Comparison of ENCODE assay signal across 12 cellular contexts in the genomic region with DNA sequence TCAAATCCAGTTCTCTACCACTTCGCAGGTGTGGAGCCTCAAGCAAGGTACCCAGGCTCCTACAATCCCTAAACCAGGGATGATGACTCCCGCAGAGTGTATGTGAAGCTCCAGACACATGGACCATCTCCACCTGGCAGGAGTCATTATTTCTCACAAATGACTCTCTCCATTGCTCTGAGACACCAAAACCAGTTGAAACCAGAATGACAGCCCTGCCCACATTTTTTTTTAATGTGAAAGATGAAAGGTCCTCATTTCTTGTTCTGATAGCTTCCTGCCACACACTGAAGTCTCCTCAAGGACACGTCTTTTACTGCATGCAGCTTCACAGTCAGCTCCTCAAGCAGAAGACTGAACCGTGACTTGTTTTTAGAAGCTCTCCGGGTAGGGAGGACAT.
A peak's percentile ranks its signal among the peaks of the same experiment; 100 is the strongest.
DNase-seq lines count a peak whose midpoint lies in the region; ATAC-seq and TF ChIP-seq lines count a peak whose summit lies in the region.
"Had no signal": no experiment of that assay in that cellular context is flagged by ENCODE, and none has a peak within 500 bp of the region (broad histone marks: within the 10 kb centered on the region; RNA-seq: fewer than 3 reads in every experiment).

No MANE protein-coding gene starts in this region.

- in situ Hi-C loops in KBM-7 (cut with MboI; ENCODE audit: low pct_unique_long_range_greater_than_20kb, low sequenced_read_pairs) = no loop called here

- peak; percentile 43 to 61 for ATAC-seq in naive thymus-derived CD8-positive, alpha-beta T cell
- ATAC-seq in GM21360 (IDR thresholded peaks at IDR 0.05; ENCODE audit: unreplicated experiment) (no peak), GM18502 (IDR thresholded peaks at IDR 0.05; ENCODE audit: poor library complexity, unreplicated experiment) (no peak), upper lobe of left lung (ENCODE audit: low FRiP score in 2 of 2) (no peak)

- TF ChIP-seq CTCF in upper lobe of left lung (IDR thresholded peaks at IDR 0.05) = no peak

- intact Hi-C loops in activated T-helper 1 cell treated with anti-CD3 and anti-CD28 coated beads, Interleukin-12 subunit alpha, Interleukin-12 subunit beta, Interleukin-2, Interleukin-4 antibody, amounts not matched to agents 30 ng/mL and 10 ng/mL and 1 ng/mL, durations not matched to agents 14 hours and 24 hours and 36 hours (cut with micrococcal nuclease) = no loop called here

- H3K27me3 Mint-ChIP-seq in activated T-helper 1 cell treated with anti-CD3 and anti-CD28 coated beads, Interleukin-12 subunit alpha, Interleukin-12 subunit beta, Interleukin-2, Interleukin-4 antibody, amounts not matched to agents 30 ng/mL and 10 ng/mL and 1 ng/mL, durations not matched to agents 14 hours and 24 hours and 36 hours (ENCODE audit: insufficient read depth) = no peaks in the 10 kb centered on the region
- no peaks in the 10 kb centered on the region for H3K27me3 Mint-ChIP-seq in naive thymus-derived CD8-positive, alpha-beta T cell

- peak overlapping the region; percentile 19 for H3K4me3 Mint-ChIP-seq in activated T-helper 1 cell treated with anti-CD3 and anti-CD28 coated beads, Interleukin-12 subunit alpha, Interleukin-12 subunit beta, Interleukin-2, Interleukin-4 antibody, amounts not matched to agents 30 ng/mL and 10 ng/mL and 1 ng/mL, durations not matched to agents 14 hours and 24 hours and 36 hours
- H3K4me3 Mint-ChIP-seq in naive thymus-derived CD8-positive, alpha-beta T cell = peak overlapping the region; percentile 58 to 76 (median 66)

- peaks cover 43% of the 10 kb centered on the region for H3K4me1 Mint-ChIP-seq in activated T-helper 1 cell treated with anti-CD3 and anti-CD28 coated beads, Interleukin-12 subunit alpha, Interleukin-12 subunit beta, Interleukin-2, Interleukin-4 antibody, amounts not matched to agents 30 ng/mL and 10 ng/mL and 1 ng/mL, durations not matched to agents 14 hours and 24 hours and 36 hours (ENCODE audit: low read depth)
- H3K4me1 Mint-ChIP-seq in naive thymus-derived CD8-positive, alpha-beta T cell = peaks cover 24 to 88% (median 63%) of the 10 kb centered on the region in 4 donors

- WGBS in upper lobe of left lung, 2 donors = 82% methylated on average over 5 of the region's 5 CpGs

- no peak for TF ChIP-seq POLR2A in upper lobe of left lung (IDR thresholded peaks at IDR 0.05)

- POLR2A ChIA-PET in naive thymus-derived CD8-positive, alpha-beta T cell (lab: Charles Lee) = interaction anchor here (0.7 to 7.2 kb wide), 17 partner anchors 11 to 251 kb away, joined by 3 to 58 read pairs (median 5); a partner anchor contains a TSS

- H3K9me3 Mint-ChIP-seq in activated T-helper 1 cell treated with anti-CD3 and anti-CD28 coated beads, Interleukin-12 subunit alpha, Interleukin-12 subunit beta, Interleukin-2, Interleukin-4 antibody, amounts not matched to agents 30 ng/mL and 10 ng/mL and 1 ng/mL, durations not matched to agents 14 hours and 24 hours and 36 hours = no peaks in the 10 kb centered on the region
- H3K9me3 Mint-ChIP-seq in naive thymus-derived CD8-positive, alpha-beta T cell = no peaks in the 10 kb centered on the region

- H3K27ac ChIP-seq in upper lobe of left lung = no peak overlapping the region
- H3K27ac ChIP-seq: thoracic aorta had no signal

- no peak overlapping the region for H3K4me3 ChIP-seq in upper lobe of left lung
- H3K4me3 ChIP-seq: thoracic aorta had no signal

- no peaks in the 10 kb centered on the region for H3K27me3 ChIP-seq in upper lobe of left lung

- TF ChIP-seq EP300 in upper lobe of left lung (IDR thresholded peaks at IDR 0.05) = no peak

- peaks cover 4 to 14% (median 8%) of the 10 kb centered on the region in 4 donors for H3K4me1 ChIP-seq in upper lobe of left lung

- peak overlapping the region; percentile 74 for H3K27ac Mint-ChIP-seq in activated T-helper 1 cell treated with anti-CD3 and anti-CD28 coated beads, Interleukin-12 subunit alpha, Interleukin-12 subunit beta, Interleukin-2, Interleukin-4 antibody, amounts not matched to agents 30 ng/mL and 10 ng/mL and 1 ng/mL, durations not matched to agents 14 hours and 24 hours and 36 hours
- peak overlapping the region; percentile 73 to 97 (median 94) for H3K27ac Mint-ChIP-seq in naive thymus-derived CD8-positive, alpha-beta T cell

- peaks cover 8% of the 10 kb centered on the region for H3K36me3 Mint-ChIP-seq in activated T-helper 1 cell treated with anti-CD3 and anti-CD28 coated beads, Interleukin-12 subunit alpha, Interleukin-12 subunit beta, Interleukin-2, Interleukin-4 antibody, amounts not matched to agents 30 ng/mL and 10 ng/mL and 1 ng/mL, durations not matched to agents 14 hours and 24 hours and 36 hours (ENCODE audit: low read depth)
- H3K36me3 Mint-ChIP-seq in naive thymus-derived CD8-positive, alpha-beta T cell = no peaks in the 10 kb centered on the region

- DNase-seq in activated CD4-positive, alpha-beta T cell treated with anti-CD3 and anti-CD28 coated beads for 48 hours = peak; percentile 21
- DNase-seq in activated CD4-positive, alpha-beta T cell treated with anti-CD3 and anti-CD28 coated beads, Interleukin-2, amount 50 U/mL, for 1 hour = no peak
- peak; percentile 15 for DNase-seq in KBM-7
- DNase-seq in activated T-helper 1 cell treated with anti-CD3 and anti-CD28 coated beads, Interleukin-12 subunit alpha, Interleukin-12 subunit beta, Interleukin-2, Interleukin-4 antibody, amounts not matched to agents 30 ng/mL and 10 ng/mL and 1 ng/mL, durations not matched to agents 14 hours and 24 hours and 36 hours (ENCODE audit: low spot score) = no peak
- peak in 7 of 10 donors; percentile 15 to 83 (median 55) for DNase-seq in naive thymus-derived CD8-positive, alpha-beta T cell
- DNase-seq in upper lobe of left lung = no peak
- DNase-seq: effector CD8-positive, alpha-beta T cell; hypothalamus; NCI-H1417 treated with DMSO at 0.1 percent for 48 hours had no signal

- H3K9me3 ChIP-seq in upper lobe of left lung = no peaks in the 10 kb centered on the region
- H3K9me3 ChIP-seq: thoracic aorta had no signal

- no peaks in the 10 kb centered on the region for H3K36me3 ChIP-seq in upper lobe of left lung
- H3K36me3 ChIP-seq: thoracic aorta had no signal

Comparison
In these comparisons a context has a peak if more than half of its experiments do, and no peak if none do; other contexts are left out.
1. DNase-seq: peak in activated CD4-positive, alpha-beta T cell treated with anti-CD3 and anti-CD28 coated beads for 48 hours (single experiment), KBM-7 (single experiment) and naive thymus-derived CD8-positive, alpha-beta T cell (7 of 10); none in activated CD4-positive, alpha-beta T cell treated with anti-CD3 and anti-CD28 coated beads, Interleukin-2, amount 50 U/mL, for 1 hour (single experiment), activated T-helper 1 cell treated with anti-CD3 and anti-CD28 coated beads, Interleukin-12 subunit alpha, Interleukin-12 subunit beta, Interleukin-2, Interleukin-4 antibody, amounts not matched to agents 30 ng/mL and 10 ng/mL and 1 ng/mL, durations not matched to agents 14 hours and 24 hours and 36 hours (single experiment) and upper lobe of left lung (0 of 2).
2. ATAC-seq: peak in naive thymus-derived CD8-positive, alpha-beta T cell (2 of 2); none in GM21360 (single experiment), GM18502 (single experiment) and upper lobe of left lung (0 of 2).